In the genomic region with DNA sequence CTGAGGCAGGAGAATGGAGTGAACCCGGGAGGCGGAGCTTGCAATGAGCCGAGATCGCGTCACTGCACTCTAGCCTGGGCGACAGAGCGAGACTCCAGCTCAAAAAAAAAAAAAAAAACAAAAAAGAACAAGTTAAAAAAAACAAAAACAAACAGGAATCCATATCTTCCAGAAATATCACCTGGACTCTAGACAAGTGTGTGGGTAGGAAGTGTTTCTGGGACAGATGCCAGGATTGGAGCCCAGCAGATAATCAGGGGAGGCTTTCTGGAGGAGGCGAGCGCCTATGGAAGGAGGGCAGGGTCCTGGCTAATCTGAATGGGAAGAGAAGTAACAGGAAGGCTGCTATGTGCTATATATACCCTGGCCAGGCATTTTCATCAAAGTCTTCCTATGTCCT, we compare ENCODE assay signal across 23 cellular contexts. TPM values are rescaled to one million over a fixed set of nuclear protein-coding genes. Genes with fewer than 3 reads are reported as not detected.
DNase-seq lines count a peak whose midpoint lies in the region; ATAC-seq, FAIRE-seq and TF ChIP-seq lines count a peak whose summit lies in the region.
"Had no signal": no experiment of that assay in that cellular context is flagged by ENCODE, and none has a peak within 500 bp of the region (broad histone marks: within the 10 kb centered on the region; RNA-seq: fewer than 3 reads in every experiment).

No MANE protein-coding gene starts in this region.

- H4K20me1 ChIP-seq in BLaER1 (no peaks in the 10 kb centered on the region), K562 (replicated peaks; ENCODE audit: control insufficient read depth, insufficient read depth, low read length) (0 out of 2 replicates have a peak, but pooled peaks cover 8% of the 10 kb centered on the region)

- TF ChIP-seq POLR2A in K562 (conservative IDR thresholded peaks at IDR 0.05): no peak

- DNase-seq in DMS79 treated with DMSO at 0.1 percent for 48 hours (lab: John Stamatoyannopoulos, UW): peak; percentile 20
- no peak for DNase-seq in DMS79 (lab: John Stamatoyannopoulos, UW)
- peak in 1 of 4 experiments; percentile 54 for DNase-seq in K562 (ENCODE audit: extremely low read depth in 1 of 4, low spot score in 3 of 4)
- DNase-seq in activated gamma-delta T cell (lab: John Stamatoyannopoulos, UW): no peak
- DNase-seq in T-helper 9 cell: no peak
- DNase-seq in left ventricle myocardium superior: no peak
- DNase-seq: 8988T; CD8-positive, alpha-beta memory T cell; GF-D8; H7; Karpas-422; MM.1S; NCI-H1417 treated with DMSO at 0.1 percent for 48 hours; NCI-H345; NCI-H526; NK-92 treated with Interleukin-12 subunit alpha and Interleukin-12 subunit beta, amount 100 ng/mL, for 24 hours; SHP77 treated with DMSO at 0.1 percent for 48 hours had no signal

- intact Hi-C loops in K562 (cut with micrococcal nuclease) (no loop called here), left ventricle myocardium superior (cut with micrococcal nuclease) (no loop called here)

- TF ChIP-seq RAD21 in K562 (CRISPR knock-in tag; conservative IDR thresholded peaks at IDR 0.05 in 1 of 2, IDR thresholded peaks at IDR 0.05 in 1 of 2): no peak

- H3K9me3 ChIP-seq in BLaER1: no peaks in the 10 kb centered on the region
- H3K9me3 ChIP-seq in K562 (replicated peaks; ENCODE audit: control insufficient read depth, insufficient read depth, low read depth, low read length): no peaks in the 10 kb centered on the region
- H3K9me3 ChIP-seq in parathyroid adenoma (ENCODE audit: control insufficient read depth, low read length): no peaks in the 10 kb centered on the region

- CTCF ChIA-PET in K562 (lab: Yijun Ruan, JAX; ENCODE audit: low intra/inter-chr PET ratio): no interaction called here

- POLR2A ChIA-PET in K562 (lab: Yijun Ruan, JAX): interaction anchor here (0.7 to 1.1 kb wide), 5 partner anchors 9 to 28 kb away, joined by 3 to 5 read pairs (median 3); no protein-coding TSS in a partner anchor

- H3K4me2 ChIP-seq in BLaER1 (0 out of 2 replicates have a peak overlapping the region, but pooled peaks have one; percentile 7), K562 (ENCODE audit: insufficient read depth, low read length) (no peak overlapping the region), parathyroid adenoma (ENCODE audit: low read length) (no peak overlapping the region)

- H3K4me1 ChIP-seq in BLaER1 (peaks cover 56% of the 10 kb centered on the region), K562 (replicated peaks in 1 of 2; ENCODE audit: control insufficient read depth in 2 of 2, insufficient read depth in 2 of 2, low read length in 2 of 2) (peaks cover 24 to 28% of the 10 kb centered on the region in 2 experiments; a peak in 4 of 5 replicates), parathyroid adenoma (peaks cover 7% of the 10 kb centered on the region)

- no peak for TF ChIP-seq CTCF in K562 (IDR thresholded peaks at IDR 0.05 in 2 of 3, conservative IDR thresholded peaks at IDR 0.05 in 1 of 3; ENCODE audit: insufficient read depth in 2 of 3, low read depth in 1 of 3, low read length in 3 of 3)
- no peak for TF ChIP-seq CTCF in parathyroid adenoma (IDR thresholded peaks at IDR 0.05)

- no peak overlapping the region for H2AFZ ChIP-seq in K562 (ENCODE audit: low read depth, low read length)
- no peak overlapping the region for H2AFZ ChIP-seq in parathyroid adenoma

- H3K9me1 ChIP-seq in K562 (ENCODE audit: control insufficient read depth, insufficient read depth, low read length): no peaks in the 10 kb centered on the region

- ATAC-seq in K562: no peak
- no peak for ATAC-seq in left ventricle myocardium superior
- ATAC-seq: SK-N-SH treated with all-trans-retinoic acid at 6 μM for 48 hours had no signal

- BruUV-seq in K562 (replicated peaks; lab: Mats Ljungman, UMichigan): no TSS peak

- H3K4me3 ChIP-seq in BLaER1: no peak overlapping the region
- no peak overlapping the region for H3K4me3 ChIP-seq in K562
- peak overlapping the region; percentile 18 for H3K4me3 ChIP-seq in parathyroid adenoma (ENCODE audit: low read depth, low read length)

- FAIRE-seq in K562 (lab: Jason Lieb, UNC): peak; percentile 52
- FAIRE-seq: D721Med, GM12891 had no signal

- H3K79me2 ChIP-seq in K562 (ENCODE audit: control insufficient read depth, insufficient read depth, low read length) (peaks cover 11% of the 10 kb centered on the region), parathyroid adenoma (no peaks in the 10 kb centered on the region)

- 33% methylated on average over 7 of the region's 9 CpGs for WGBS in K562 (ENCODE audit: insufficient coverage, low coverage, missing lambda C conversion rate)

- H3K27ac ChIP-seq in BLaER1 (no peak overlapping the region), K562 (ENCODE audit: extremely low read depth, low read depth, low read length) (no peak overlapping the region), parathyroid adenoma (peak overlapping the region; percentile 32)

- H3K36me3 ChIP-seq in BLaER1: no peaks in the 10 kb centered on the region
- no peaks in the 10 kb centered on the region for H3K36me3 ChIP-seq in K562 (ENCODE audit: control insufficient read depth, insufficient read depth, low read length)
- no peaks in the 10 kb centered on the region for H3K36me3 ChIP-seq in parathyroid adenoma (ENCODE audit: control insufficient read depth, insufficient read depth, low read length)

- in situ Hi-C loops in K562 (cut with MboI): no loop called here

- H3K27me3 ChIP-seq in BLaER1: peaks cover 26% of the 10 kb centered on the region; the same call in 1 of the 2 replicates
- H3K27me3 ChIP-seq in K562 (ENCODE audit: control insufficient read depth in 2 of 2, insufficient read depth in 2 of 2, low read length in 2 of 2): no peaks in the 10 kb centered on the region
- H3K27me3 ChIP-seq in parathyroid adenoma (ENCODE audit: control insufficient read depth, insufficient read depth, low read length): no peaks in the 10 kb centered on the region

- no peak for TF ChIP-seq EP300 in K562 (IDR thresholded peaks at IDR 0.05; ENCODE audit: low read length)

- H3K9ac ChIP-seq in BLaER1 (no peak overlapping the region), K562 (ENCODE audit: insufficient read depth in 1 of 2, low read depth in 2 of 2, low read length in 2 of 2) (peak overlapping the region in 1 of 2 experiments; percentile 37; a peak in 1 of 4 replicates), parathyroid adenoma (no peak overlapping the region)

TF ChIP-seq in K562, 482 proteins besides CTCF, POLR2A, EP300 and RAD21 (continues in another document):
- TF ChIP-seq ATF7 (IDR thresholded peaks at IDR 0.05) (peak; percentile 47), ZNF121 (CRISPR knock-in tag; conservative IDR thresholded peaks at IDR 0.05) (peak; percentile 62), TARDBP (IDR thresholded peaks at IDR 0.05) (no peak), ZNF57 (CRISPR knock-in tag; IDR thresholded peaks at IDR 0.05) (no peak), TAF15 (IDR thresholded peaks at IDR 0.05; ENCODE audit: low read depth, low read length) (no peak), ZFP36 (IDR thresholded peaks at IDR 0.05; ENCODE audit: low read depth, low read length, partially characterized antibody) (peak; percentile 100), KDM1A (IDR thresholded peaks at IDR 0.05) (peak; percentile 41 to 59; a peak in 3 of 4 replicates)
- TF ChIP-seq, protein P1, sequence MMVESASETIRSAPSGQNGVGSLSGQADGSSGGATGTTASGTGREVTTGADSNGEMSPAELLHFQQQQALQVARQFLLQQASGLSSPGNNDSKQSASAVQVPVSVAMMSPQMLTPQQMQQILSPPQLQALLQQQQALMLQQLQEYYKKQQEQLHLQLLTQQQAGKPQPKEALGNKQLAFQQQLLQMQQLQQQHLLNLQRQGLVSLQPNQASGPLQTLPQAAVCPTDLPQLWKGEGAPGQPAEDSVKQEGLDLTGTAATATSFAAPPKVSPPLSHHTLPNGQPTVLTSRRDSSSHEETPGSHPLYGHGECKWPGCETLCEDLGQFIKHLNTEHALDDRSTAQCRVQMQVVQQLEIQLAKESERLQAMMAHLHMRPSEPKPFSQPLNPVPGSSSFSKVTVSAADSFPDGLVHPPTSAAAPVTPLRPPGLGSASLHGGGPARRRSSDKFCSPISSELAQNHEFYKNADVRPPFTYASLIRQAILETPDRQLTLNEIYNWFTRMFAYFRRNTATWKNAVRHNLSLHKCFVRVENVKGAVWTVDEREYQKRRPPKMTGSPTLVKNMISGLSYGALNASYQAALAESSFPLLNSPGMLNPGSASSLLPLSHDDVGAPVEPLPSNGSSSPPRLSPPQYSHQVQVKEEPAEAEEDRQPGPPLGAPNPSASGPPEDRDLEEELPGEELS (CRISPR knock-in tag; IDR thresholded peaks at IDR 0.05; ENCODE audit: borderline replicate concordance): no peak

RNA-seq across cellular contexts. Expression of gene SYNC, which starts 43.6 kb away (rescaled TPM):
- 2.1 and 2.4 TPM in 2 replicates for total RNA-seq in K562 (2011; cell fraction: chromatin; rRNA removed; ENCODE audit: low replicate concordance)
- 1.7 and 1.8 TPM in 2 replicates for total RNA-seq in K562 (2011; cell fraction: nucleolus; rRNA removed)
- 1.2 and 1.5 TPM in 2 replicates for total RNA-seq in K562 (2011; cell fraction: nucleoplasm; rRNA removed)
- total RNA-seq in K562 (2014; rRNA removed): 0.86 and 1.1 TPM in 2 replicates
- total RNA-seq in K562 (2014; rRNA removed; fragmentation: Illumina TruSeq; extraction: Trizol): 0.83 and 0.91 TPM in 2 replicates
- total RNA-seq in K562 (2015; rRNA removed; fragmentation: Illumina TruSeq; extraction: Trizol): 0.87 and 1.1 TPM in 2 replicates
- total RNA-seq in K562 (2021): 0.62 and 0.87 TPM in 2 replicates
- polyA plus RNA-seq in K562 (2011; rRNA removed): 0.43 and 0.98 TPM in 2 replicates
- 0.16 and 0.22 TPM in 2 replicates for polyA plus RNA-seq in K562 (2011; cell fraction: cytosol; rRNA removed)
- polyA plus RNA-seq in K562 (2011; cell fraction: nucleus; rRNA removed): 0.37 and 0.92 TPM in 2 replicates
- polyA plus RNA-seq in K562 (2012): 0.26 and 0.47 TPM in 2 replicates
- 0.84 and 1.1 TPM in 2 replicates for polyA plus RNA-seq in K562 (2014; fragmentation: Illumina TruSeq; extraction: Trizol)
- polyA plus RNA-seq in K562 (2014; fragmentation: Nextera tagmentation; extraction: Ambion mirVana): under 1 TPM; 0.49 to 0.74 TPM
- polyA plus RNA-seq in K562 (2014; rRNA removed): 0.88 and 1.1 TPM in 2 replicates
- polyA minus RNA-seq in K562 (2011; rRNA and poly(A)+ RNA removed): 1.2 and 1.3 TPM in 2 replicates
- polyA minus RNA-seq in K562 (2011; cell fraction: cytosol; rRNA and poly(A)+ RNA removed): 0.73 and 0.76 TPM in 2 replicates
- 0.22 and 0.54 TPM in 2 replicates for polyA minus RNA-seq in K562 (2011; cell fraction: nucleus; rRNA and poly(A)+ RNA removed)
- total RNA-seq in left ventricle myocardium superior: 12.2 TPM
- total RNA-seq: CD8-positive, alpha-beta memory T cell; T-helper 1 cell treated with Interleukin-12 subunit alpha and Interleukin-12 subunit beta and Interleukin-4 antibody, amounts not matched to agents 30 ng/mL and 1 ng/mL, for 36 hours had no signal
- polyA plus RNA-seq: CD8-positive, alpha-beta memory T cell had no signal
